Comparison of ENCODE assay signal across 22 cellular contexts in genomic region chr22:38132136-38132535, GRCh38. TPM values are rescaled to one million over a fixed set of nuclear protein-coding genes. Genes with fewer than 3 reads are reported as not detected.
"Had no signal": no experiment of that assay in that cellular context is flagged by ENCODE, and none has a peak within 500 bp of the region (broad histone marks: within the 10 kb centered on the region; RNA-seq: fewer than 3 reads in every experiment).

No MANE protein-coding gene starts in this region.

- DNase-seq: activated CD4-positive, alpha-beta T cell treated with anti-CD3 and anti-CD28 coated beads for 48 hours; activated CD4-positive, alpha-beta T cell treated with anti-CD3 and anti-CD28 coated beads, Interleukin-2, amount 50 U/mL, for 4 hours; activated CD8-positive, alpha-beta memory T cell treated with anti-CD3 and anti-CD28 coated beads, Interleukin-2, amount 10 ng/mL, durations not matched to agents 7 days and 5 days; activated gamma-delta T cell; activated naive CD4-positive, alpha-beta T cell treated with anti-CD3 and anti-CD28 coated beads for 36 hours; activated T-cell treated with anti-CD3 and anti-CD28 coated beads, Interleukin-2, amount 50 U/mL, for 24 hours; amygdala; brain microvascular endothelial cell; Karpas-422; MM.1S; NCI-H1105; NCI-H1436; NCI-H1694 treated with DMSO at 0.1 percent for 48 hours; NCI-H2081; NCI-H510A treated with DMSO at 0.1 percent for 48 hours; NCI-H69; SHP77 treated with DMSO at 0.1 percent for 48 hours had no signal

- H3K36me3 ChIP-seq: brain microvascular endothelial cell, cardiac muscle cell had no signal

- ATAC-seq: activated CD4-positive, CD25-positive, alpha-beta regulatory T cell treated with anti-CD3 and anti-CD28 coated beads, Interleukin-2, amount 50 U/mL, for 24 hours; activated CD8-positive, alpha-beta memory T cell treated with anti-CD3 and anti-CD28 coated beads, Interleukin-2, amount 10 ng/mL, durations not matched to agents 7 days and 5 days; K562 had no signal

- H3K4me3 ChIP-seq: cardiac muscle cell, K562, Peyer's patch had no signal

- H3K27me3 ChIP-seq: brain microvascular endothelial cell, cardiac muscle cell, Peyer's patch had no signal

- H3K27ac ChIP-seq: brain microvascular endothelial cell, cardiac muscle cell, Peyer's patch had no signal

- H3K9me3 ChIP-seq: Peyer's patch had no signal

- H3K4me1 ChIP-seq: Peyer's patch had no signal

RNA-seq across cellular contexts. Expression of gene SLC16A8, which starts 48.2 kb away (rescaled TPM):
- total RNA-seq: activated CD8-positive, alpha-beta memory T cell treated with anti-CD3 and anti-CD28 coated beads, Interleukin-2, amount 10 ng/mL, durations not matched to agents 7 days and 5 days; activated naive CD4-positive, alpha-beta T cell treated with anti-CD3 and anti-CD28 coated beads for 36 hours; K562; Peyer's patch; SK-MEL-5 had no signal
